ENCODE assay signal across 9 cellular contexts in genomic region chr1:218585565-218586184, GRCh38.
A peak's percentile ranks its signal among the peaks of the same experiment; 100 is the strongest.
DNase-seq lines count a peak whose midpoint lies in the region; ATAC-seq and TF ChIP-seq lines count a peak whose summit lies in the region.
"Had no signal": no experiment of that assay in that cellular context is flagged by ENCODE, and none has a peak within 500 bp of the region (broad histone marks: within the 10 kb centered on the region; RNA-seq: fewer than 3 reads in every experiment).

No MANE protein-coding gene starts in this region.

- H3K36me3 Mint-ChIP-seq in MCF 10A (ENCODE audit: insufficient read depth, unreplicated experiment), result peaks cover 11% of the 10 kb centered on the region
- no peaks in the 10 kb centered on the region for H3K36me3 Mint-ChIP-seq in activated CD8-positive, alpha-beta memory T cell treated with anti-CD3 and anti-CD28 coated beads, Interleukin-2, amount 10 ng/mL, durations not matched to agents 7 days and 5 days

- no peaks in the 10 kb centered on the region for H3K4me1 ChIP-seq in breast epithelium
- peaks cover 0 to 4% of the 10 kb centered on the region in 2 donors for H3K4me1 ChIP-seq in thyroid gland

- POLR2A ChIA-PET in MCF 10A (lab: Yijun Ruan, JAX), result interaction anchor here (1.0 to 2.0 kb wide), 5 partner anchors 10 to 240 kb away, joined by 3 to 8 read pairs (median 4); partner anchors contain the start of gene TGFB2

- H3K27ac Mint-ChIP-seq in MCF 10A (ENCODE audit: low read depth, unreplicated experiment), result peak overlapping the region; percentile 81
- H3K27ac Mint-ChIP-seq in activated CD8-positive, alpha-beta memory T cell treated with anti-CD3 and anti-CD28 coated beads, Interleukin-2, amount 10 ng/mL, durations not matched to agents 7 days and 5 days, result no peak overlapping the region

- H3K27me3 Mint-ChIP-seq in MCF 10A (ENCODE audit: insufficient read depth, unreplicated experiment), result no peaks in the 10 kb centered on the region
- peaks cover 2% of the 10 kb centered on the region for H3K27me3 Mint-ChIP-seq in activated CD8-positive, alpha-beta memory T cell treated with anti-CD3 and anti-CD28 coated beads, Interleukin-2, amount 10 ng/mL, durations not matched to agents 7 days and 5 days

- H3K4me3 ChIP-seq in breast epithelium (no peak overlapping the region), thyroid gland (replicated peaks in 1 of 3) (no peak overlapping the region)

- TSS peak; percentile 19 for BruUV-seq in MCF 10A (replicated peaks; lab: Mats Ljungman, UMichigan)

- H3K4me1 Mint-ChIP-seq in MCF 10A (ENCODE audit: insufficient read depth, unreplicated experiment), result peaks cover 26% of the 10 kb centered on the region
- no peaks in the 10 kb centered on the region for H3K4me1 Mint-ChIP-seq in activated CD8-positive, alpha-beta memory T cell treated with anti-CD3 and anti-CD28 coated beads, Interleukin-2, amount 10 ng/mL, durations not matched to agents 7 days and 5 days

- CTCF ChIA-PET in MCF 10A (lab: Yijun Ruan, JAX), result interaction anchor here (0.6 to 1.0 kb wide), 7 partner anchors 11 to 249 kb away, joined by 3 to 4 read pairs (median 3); no protein-coding TSS in a partner anchor
- CTCF ChIA-PET in activated CD8-positive, alpha-beta memory T cell treated with anti-CD3 and anti-CD28 coated beads, Interleukin-2, amount 10 ng/mL, durations not matched to agents 7 days and 5 days (lab: Charles Lee), result no interaction called here

- intact Hi-C loops in MCF 10A (cut with micrococcal nuclease) (loop anchor here (1.0 to 5.0 kb wide), 5 partner anchors 108 to 474 kb away; no protein-coding TSS in a partner anchor), breast epithelium (cut with DNase I; ENCODE audit: low total_unique reads) (no loop called here), thyroid gland (cut with DNase I) (no loop called here)

- TF ChIP-seq CTCF in MCF 10A (IDR thresholded peaks at IDR 0.05; ENCODE audit: unreplicated experiment), result no peak
- no peak for TF ChIP-seq CTCF in breast epithelium (IDR thresholded peaks at IDR 0.05)
- TF ChIP-seq CTCF in thyroid gland (IDR thresholded peaks at IDR 0.05), result no peak

- H3K36me3 ChIP-seq in breast epithelium (no peaks in the 10 kb centered on the region), thyroid gland (no peaks in the 10 kb centered on the region)

- H3K9me3 Mint-ChIP-seq in MCF 10A (ENCODE audit: unreplicated experiment), result peaks cover 22% of the 10 kb centered on the region
- peaks cover 3% of the 10 kb centered on the region for H3K9me3 Mint-ChIP-seq in activated CD8-positive, alpha-beta memory T cell treated with anti-CD3 and anti-CD28 coated beads, Interleukin-2, amount 10 ng/mL, durations not matched to agents 7 days and 5 days (ENCODE audit: low read depth)

- no peaks in the 10 kb centered on the region for H3K27me3 ChIP-seq in breast epithelium
- H3K27me3 ChIP-seq in thyroid gland, result no peaks in the 10 kb centered on the region

- no peak overlapping the region for H3K4me3 Mint-ChIP-seq in MCF 10A (ENCODE audit: unreplicated experiment)
- no peak overlapping the region for H3K4me3 Mint-ChIP-seq in activated CD8-positive, alpha-beta memory T cell treated with anti-CD3 and anti-CD28 coated beads, Interleukin-2, amount 10 ng/mL, durations not matched to agents 7 days and 5 days

- TF ChIP-seq POLR2A in breast epithelium (IDR thresholded peaks at IDR 0.05) (no peak), thyroid gland (IDR thresholded peaks at IDR 0.05) (no peak)

- ATAC-seq in activated CD8-positive, alpha-beta memory T cell treated with anti-CD3 and anti-CD28 coated beads, Interleukin-2, amount 10 ng/mL, durations not matched to agents 7 days and 5 days, result no peak

- DNase-seq in MCF 10A (ENCODE audit: unreplicated experiment) (peak; percentile 95), breast epithelium (ENCODE audit: low spot score in 2 of 2) (no peak), SK-MEL-5 (ENCODE audit: low read depth, low spot score) (peak; percentile 79), glomerular visceral epithelial cell (ENCODE audit: extremely low spot score) (peak; percentile 90), thyroid gland (peak; percentile 15 to 46), NCI-H510A treated with DMSO at 0.1 percent for 48 hours (lab: John Stamatoyannopoulos, UW) (no peak), NCI-H2196 (lab: John Stamatoyannopoulos, UW; ENCODE audit: unreplicated experiment) (no peak)
- no peak for DNase-seq in activated CD8-positive, alpha-beta memory T cell treated with anti-CD3 and anti-CD28 coated beads, Interleukin-2, amount 10 ng/mL, durations not matched to agents 7 days and 5 days
- DNase-seq: activated T-cell treated with anti-CD3 and anti-CD28 coated beads for 4 hours had no signal

- H3K27ac ChIP-seq in breast epithelium (no peak overlapping the region), thyroid gland (no peak overlapping the region)

- WGBS in thyroid gland, 2 donors, result 56 to 59% methylated on average over 9 of the region's 9 CpGs

- in situ Hi-C loops in SK-MEL-5 (cut with HindIII; ENCODE audit: low pct_unique_long_range_greater_than_20kb, low sequenced_read_pairs), result no loop called here

- no peaks in the 10 kb centered on the region for H3K9me3 ChIP-seq in breast epithelium
- no peaks in the 10 kb centered on the region for H3K9me3 ChIP-seq in thyroid gland

Comparison
In these comparisons a context has a peak if more than half of its experiments do, and no peak if none do; other contexts are left out.
1. DNase-seq: peak in MCF 10A (single experiment), SK-MEL-5 (single experiment), glomerular visceral epithelial cell (single experiment) and thyroid gland (2 of 2); none in breast epithelium (0 of 2), activated CD8-positive, alpha-beta memory T cell treated with anti-CD3 and anti-CD28 coated beads, Interleukin-2, amount 10 ng/mL, durations not matched to agents 7 days and 5 days (single experiment), NCI-H510A treated with DMSO at 0.1 percent for 48 hours (single experiment) and NCI-H2196 (single experiment).